ENCODE assay signal across 1 cellular context in the genomic region with DNA sequence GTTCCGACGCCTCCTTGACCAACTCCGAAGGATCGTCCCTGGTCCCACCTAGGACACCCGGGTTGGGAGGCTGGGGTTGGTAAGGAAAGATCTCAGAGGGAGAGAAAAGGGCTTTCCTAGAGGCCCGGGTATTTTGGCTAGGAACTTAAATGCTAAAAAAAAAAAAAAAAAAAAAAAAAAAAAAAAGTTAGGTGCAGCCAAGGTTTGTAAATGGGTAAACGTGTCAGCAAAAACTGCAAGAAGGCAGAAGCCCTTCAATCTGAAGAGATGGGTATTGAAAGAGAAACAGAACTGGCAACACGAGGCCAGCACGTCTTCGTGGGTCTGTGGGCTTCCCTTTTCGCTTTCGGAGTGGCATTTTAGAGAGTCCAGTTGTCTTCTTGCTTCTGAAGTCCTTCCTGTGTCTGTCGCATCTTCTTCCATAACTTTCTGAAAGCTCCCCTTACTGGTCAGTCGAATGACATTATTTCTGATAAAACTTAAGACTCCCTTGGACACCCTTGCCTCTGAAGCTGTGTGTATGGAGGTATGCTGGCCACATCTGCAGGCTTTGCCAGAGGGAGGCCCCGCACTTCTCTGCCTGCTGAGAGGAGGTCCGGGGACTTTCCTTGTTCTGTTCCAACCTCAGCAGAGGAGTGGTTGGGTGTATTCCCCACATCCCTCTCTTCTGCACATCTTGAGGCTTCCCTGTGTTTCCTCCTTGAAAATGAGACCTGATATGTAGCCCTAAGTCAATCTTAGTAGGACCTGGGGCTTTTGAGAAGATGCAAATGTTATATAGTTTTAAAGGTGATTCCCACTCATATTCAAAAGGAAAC.
TF ChIP-seq lines count a peak whose summit lies in the region.

No MANE protein-coding gene starts in this region.

TF ChIP-seq in HepG2, 621 proteins besides CTCF, POLR2A, EP300 and RAD21 (continued from another document):
- TF ChIP-seq, protein P1, sequence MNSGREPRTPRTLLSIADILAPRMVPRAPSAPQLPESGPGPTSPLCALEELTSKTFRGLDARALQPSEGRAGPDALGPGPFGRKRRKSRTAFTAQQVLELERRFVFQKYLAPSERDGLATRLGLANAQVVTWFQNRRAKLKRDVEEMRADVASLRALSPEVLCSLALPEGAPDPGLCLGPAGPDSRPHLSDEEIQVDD (CRISPR knock-in tag; IDR thresholded peaks at IDR 0.05; ENCODE audit: borderline replicate concordance), result no peak
- TF ChIP-seq ZFP1 (CRISPR knock-in tag; IDR thresholded peaks at IDR 0.05) (no peak), MAZ (IDR thresholded peaks at IDR 0.05; ENCODE audit: borderline replicate concordance, low read depth, low read length) (no peak), MAZ (CRISPR knock-in tag; IDR thresholded peaks at IDR 0.05; ENCODE audit: low read depth) (no peak), ZBTB20 (CRISPR knock-in tag; IDR thresholded peaks at IDR 0.05; ENCODE audit: borderline replicate concordance, low read depth) (no peak), ZNF558 (CRISPR knock-in tag; IDR thresholded peaks at IDR 0.05; ENCODE audit: borderline replicate concordance) (no peak), ZNF552 (CRISPR knock-in tag; IDR thresholded peaks at IDR 0.05; ENCODE audit: borderline replicate concordance) (no peak), ZFP41 (CRISPR knock-in tag; IDR thresholded peaks at IDR 0.05; ENCODE audit: borderline replicate concordance) (no peak), MEIS2 (CRISPR knock-in tag; IDR thresholded peaks at IDR 0.05) (no peak), ZZZ3 (CRISPR knock-in tag; IDR thresholded peaks at IDR 0.05; ENCODE audit: borderline replicate concordance) (no peak), ZNF263 (CRISPR knock-in tag; IDR thresholded peaks at IDR 0.05) (no peak), IKZF1 (IDR thresholded peaks at IDR 0.05) (no peak)
- TF ChIP-seq, protein P2, sequence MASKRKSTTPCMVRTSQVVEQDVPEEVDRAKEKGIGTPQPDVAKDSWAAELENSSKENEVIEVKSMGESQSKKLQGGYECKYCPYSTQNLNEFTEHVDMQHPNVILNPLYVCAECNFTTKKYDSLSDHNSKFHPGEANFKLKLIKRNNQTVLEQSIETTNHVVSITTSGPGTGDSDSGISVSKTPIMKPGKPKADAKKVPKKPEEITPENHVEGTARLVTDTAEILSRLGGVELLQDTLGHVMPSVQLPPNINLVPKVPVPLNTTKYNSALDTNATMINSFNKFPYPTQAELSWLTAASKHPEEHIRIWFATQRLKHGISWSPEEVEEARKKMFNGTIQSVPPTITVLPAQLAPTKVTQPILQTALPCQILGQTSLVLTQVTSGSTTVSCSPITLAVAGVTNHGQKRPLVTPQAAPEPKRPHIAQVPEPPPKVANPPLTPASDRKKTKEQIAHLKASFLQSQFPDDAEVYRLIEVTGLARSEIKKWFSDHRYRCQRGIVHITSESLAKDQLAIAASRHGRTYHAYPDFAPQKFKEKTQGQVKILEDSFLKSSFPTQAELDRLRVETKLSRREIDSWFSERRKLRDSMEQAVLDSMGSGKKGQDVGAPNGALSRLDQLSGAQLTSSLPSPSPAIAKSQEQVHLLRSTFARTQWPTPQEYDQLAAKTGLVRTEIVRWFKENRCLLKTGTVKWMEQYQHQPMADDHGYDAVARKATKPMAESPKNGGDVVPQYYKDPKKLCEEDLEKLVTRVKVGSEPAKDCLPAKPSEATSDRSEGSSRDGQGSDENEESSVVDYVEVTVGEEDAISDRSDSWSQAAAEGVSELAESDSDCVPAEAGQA (IDR thresholded peaks at IDR 0.05; ENCODE audit: low read depth), result no peak
- TF ChIP-seq, protein P2 (CRISPR knock-in tag; IDR thresholded peaks at IDR 0.05; ENCODE audit: borderline replicate concordance), result no peak
- TF ChIP-seq, protein P3, sequence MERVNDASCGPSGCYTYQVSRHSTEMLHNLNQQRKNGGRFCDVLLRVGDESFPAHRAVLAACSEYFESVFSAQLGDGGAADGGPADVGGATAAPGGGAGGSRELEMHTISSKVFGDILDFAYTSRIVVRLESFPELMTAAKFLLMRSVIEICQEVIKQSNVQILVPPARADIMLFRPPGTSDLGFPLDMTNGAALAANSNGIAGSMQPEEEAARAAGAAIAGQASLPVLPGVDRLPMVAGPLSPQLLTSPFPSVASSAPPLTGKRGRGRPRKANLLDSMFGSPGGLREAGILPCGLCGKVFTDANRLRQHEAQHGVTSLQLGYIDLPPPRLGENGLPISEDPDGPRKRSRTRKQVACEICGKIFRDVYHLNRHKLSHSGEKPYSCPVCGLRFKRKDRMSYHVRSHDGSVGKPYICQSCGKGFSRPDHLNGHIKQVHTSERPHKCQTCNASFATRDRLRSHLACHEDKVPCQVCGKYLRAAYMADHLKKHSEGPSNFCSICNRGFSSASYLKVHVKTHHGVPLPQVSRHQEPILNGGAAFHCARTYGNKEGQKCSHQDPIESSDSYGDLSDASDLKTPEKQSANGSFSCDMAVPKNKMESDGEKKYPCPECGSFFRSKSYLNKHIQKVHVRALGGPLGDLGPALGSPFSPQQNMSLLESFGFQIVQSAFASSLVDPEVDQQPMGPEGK (CRISPR knock-in tag; IDR thresholded peaks at IDR 0.05), result no peak
